Comparison of ENCODE assay signal across 8 cellular contexts in the genomic region with DNA sequence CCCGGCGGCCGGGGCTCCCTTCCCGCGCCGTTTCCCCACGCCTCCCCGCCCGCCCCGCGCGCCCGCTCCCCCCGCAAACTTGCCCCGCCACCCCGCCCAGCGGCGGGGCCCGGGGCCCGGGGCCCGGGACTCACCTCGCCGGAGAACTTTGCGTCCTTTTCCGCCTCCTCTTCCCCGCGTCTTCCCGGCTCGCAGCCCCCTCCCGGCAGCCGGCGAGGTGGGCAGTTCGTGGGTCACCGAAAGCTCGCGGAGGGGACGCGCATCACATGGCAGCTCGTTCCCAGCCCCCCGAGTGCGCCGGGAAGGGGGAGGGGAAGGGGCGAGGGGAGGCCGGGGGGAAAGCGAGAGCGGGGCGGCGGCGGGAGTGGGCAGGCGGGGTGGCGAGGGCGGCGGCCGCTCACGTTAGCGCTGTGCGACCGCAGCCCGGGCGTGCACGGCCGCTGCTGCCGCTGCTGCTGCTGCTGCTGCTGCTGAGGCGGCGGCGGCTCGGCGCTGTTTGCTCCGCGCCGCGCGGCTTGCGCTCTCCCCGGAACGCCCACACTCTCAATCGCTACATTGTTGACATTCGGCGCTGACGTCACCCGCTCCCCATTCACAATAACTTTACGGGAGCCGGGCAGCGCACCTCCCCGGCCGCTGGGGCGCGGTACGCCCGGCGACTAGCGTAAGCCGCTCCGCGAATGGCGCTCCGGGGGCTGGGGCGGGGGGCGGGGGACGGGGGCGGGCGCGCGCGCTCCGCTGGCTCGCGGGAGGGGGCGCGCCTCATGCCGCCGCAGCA. TPM values are rescaled to one million over a fixed set of nuclear protein-coding genes. Genes with fewer than 3 reads are reported as not detected.
A peak's percentile ranks its signal among the peaks of the same experiment; 100 is the strongest.
DNase-seq lines count a peak whose midpoint lies in the region; ATAC-seq, FAIRE-seq and TF ChIP-seq lines count a peak whose summit lies in the region.

Gene BACH2, minus strand, starts transcription at position 498 of the 778 bp plus-strand sequence. CDS start 287,999 bp downstream, outside the sequence.

- no peaks in the 10 kb centered on the region for H3K9me2 ChIP-seq in OCI-LY1 (ENCODE audit: low read depth, low read length)

- no peak within 1 kb of the TSS for H2AFZ ChIP-seq in OCI-LY1 (ENCODE audit: low read length)

- H3K27me3 Mint-ChIP-seq in CD14-positive monocyte (ENCODE audit: low read depth in 3 of 3) = peaks cover 52 to 66% (median 61%) of the 10 kb centered on the region in 3 donors

- peak within 1 kb of the TSS in 1 of 7 donors; percentile 82 for H3K27ac Mint-ChIP-seq in CD14-positive monocyte

- H3K79me2 ChIP-seq in OCI-LY1 (ENCODE audit: insufficient read depth, low read length) = peaks cover 45% of the 10 kb centered on the region

- H3K9ac ChIP-seq in OCI-LY1 (ENCODE audit: low read length) (peak within 1 kb of the TSS; percentile 98), mucosa of stomach (ENCODE audit: low read length) (peak within 1 kb of the TSS; percentile 59)

- H3K9me3 Mint-ChIP-seq in CD14-positive monocyte = peaks cover 0 to 6% (median 0%) of the 10 kb centered on the region in 7 donors

- peak within 1 kb of the TSS; percentile 93 for H3K27ac ChIP-seq in OCI-LY1 (ENCODE audit: low read depth, low read length, poor library complexity, severe bottlenecking)

- peak within 1 kb of the TSS; percentile 84 to 91 for H3K4me3 Mint-ChIP-seq in CD14-positive monocyte

- H3K36me3 Mint-ChIP-seq in CD14-positive monocyte = peaks cover 0 to 5% of the 10 kb centered on the region in 2 donors

- peaks cover 14% of the 10 kb centered on the region for H3K4me1 Mint-ChIP-seq in CD14-positive monocyte

- H3K9me3 ChIP-seq in OCI-LY1 (ENCODE audit: low read length) = no peaks in the 10 kb centered on the region
- H3K9me3 ChIP-seq in mucosa of stomach (ENCODE audit: control insufficient read depth, low read length) = no peaks in the 10 kb centered on the region

- ATAC-seq in GM21360 (IDR thresholded peaks at IDR 0.05; ENCODE audit: unreplicated experiment) = peak; percentile 85
- peak; percentile 94 for ATAC-seq in esophagus mucosa

- H4K20me1 ChIP-seq in OCI-LY1 (ENCODE audit: insufficient read depth, low read length) = no peaks in the 10 kb centered on the region

- peaks cover 66% of the 10 kb centered on the region for H3K4me1 ChIP-seq in OCI-LY1 (ENCODE audit: insufficient read depth, low read length, severe bottlenecking)
- peaks cover 8% of the 10 kb centered on the region for H3K4me1 ChIP-seq in mucosa of stomach (ENCODE audit: control insufficient read depth, insufficient read depth, low read length)

- intact Hi-C loops in CD14-positive monocyte (cut with micrococcal nuclease) = loop anchor here (5.0 to 10.0 kb wide), 5 partner anchors 76 to 202 kb away; no protein-coding TSS in a partner anchor

- peak; percentile 4 for FAIRE-seq in HTR-8/SVneo (lab: Jason Lieb, UNC)

- H3F3A ChIP-seq in OCI-LY1 (ENCODE audit: insufficient read depth, low read length) = no peaks in the 10 kb centered on the region

- peak; percentile 18 for TF ChIP-seq CTCF in CD14-positive monocyte (IDR thresholded peaks at IDR 0.05)
- no peak for TF ChIP-seq CTCF in OCI-LY1 (IDR thresholded peaks at IDR 0.05; ENCODE audit: low read length)

- H3K4me3 ChIP-seq in OCI-LY1 (ENCODE audit: low read depth, low read length, poor library complexity, severe bottlenecking) (peak within 1 kb of the TSS; percentile 96), mucosa of stomach (ENCODE audit: low read length) (no peak within 1 kb of the TSS)

- H3K36me3 ChIP-seq in OCI-LY1 (ENCODE audit: insufficient read depth, low read length) (peaks cover 44% of the 10 kb centered on the region), mucosa of stomach (ENCODE audit: control insufficient read depth, insufficient read depth, low read length) (no peaks in the 10 kb centered on the region)

- H3K4me2 ChIP-seq in OCI-LY1 (ENCODE audit: low read length) = peak within 1 kb of the TSS; percentile 96

- H3K27me3 ChIP-seq in OCI-LY1 (ENCODE audit: insufficient read depth, low read length) (no peaks in the 10 kb centered on the region), mucosa of stomach (ENCODE audit: control insufficient read depth, insufficient read depth, low read length) (peaks cover 56% of the 10 kb centered on the region)

- DNase-seq in CD14-positive monocyte (ENCODE audit: low spot score) (peak; percentile 82), HTR-8/SVneo (ENCODE audit: insufficient read length, low spot score) (peak; percentile 48), activated T-cell treated with anti-CD3 and anti-CD28 coated beads for 48 hours (ENCODE audit: low read depth) (peak; percentile 92)
- peak; percentile 85 to 91 for DNase-seq in stimulated activated CD8-positive, alpha-beta memory T cell treated with anti-CD3 and anti-CD28 coated beads, Interleukin-4, amount 100 ng/mL, for 4 hours (ENCODE audit: low read depth in 2 of 2, low spot score in 1 of 2)

RNA-seq across cellular contexts. Expression of gene BACH2, which starts in this region (rescaled TPM):
- under 1 TPM; 0.04 to 0.09 TPM for polyA plus RNA-seq in CD14-positive monocyte
- total RNA-seq in esophagus mucosa = 0.76 TPM

Comparison
In these comparisons a context has a peak if more than half of its experiments do, and no peak if none do; other contexts are left out.
1. Peak in DNase-seq in CD14-positive monocyte; RNA of the gene not detected or under 1 TPM.
2. Peak in ATAC-seq in esophagus mucosa; RNA of the gene not detected or under 1 TPM.